ENCODE assay signal across 15 cellular contexts in genomic region chr2:9536504-9536903, GRCh38. TPM values are rescaled to one million over a fixed set of nuclear protein-coding genes. Genes with fewer than 3 reads are reported as not detected.
DNase-seq lines count a peak whose midpoint lies in the region; ATAC-seq and TF ChIP-seq lines count a peak whose summit lies in the region.
"Had no signal": no experiment of that assay in that cellular context is flagged by ENCODE, and none has a peak within 500 bp of the region (broad histone marks: within the 10 kb centered on the region; RNA-seq: fewer than 3 reads in every experiment).

No MANE protein-coding gene starts in this region.

- no peaks in the 10 kb centered on the region for H3K9me3 Mint-ChIP-seq in Calu3 (ENCODE audit: low read depth, unreplicated experiment)
- H3K9me3 Mint-ChIP-seq in chondrocyte (ENCODE audit: low read depth) = no peaks in the 10 kb centered on the region
- H3K9me3 Mint-ChIP-seq in osteocyte (ENCODE audit: unreplicated experiment) = no peaks in the 10 kb centered on the region
- no peaks in the 10 kb centered on the region for H3K9me3 Mint-ChIP-seq in T-helper 2 cell treated with Interferon-gamma antibody and Interleukin-4, amounts not matched to agents 5 μg/mL and 100 μg/mL, for 36 hours
- H3K9me3 Mint-ChIP-seq: HFFc6 had no signal

- peaks cover 32% of the 10 kb centered on the region for H3K4me1 ChIP-seq in ACC112 (ENCODE audit: control insufficient read depth, insufficient read depth, low read length, unreplicated experiment)
- H3K4me1 ChIP-seq: BE2C had no signal

- TF ChIP-seq CTCF in Calu3 (IDR thresholded peaks at IDR 0.05; ENCODE audit: unreplicated experiment) (no peak), chondrocyte (IDR thresholded peaks at IDR 0.05) (no peak), osteocyte (IDR thresholded peaks at IDR 0.05) (no peak)

- H3K36me3 Mint-ChIP-seq in Calu3 (ENCODE audit: insufficient read depth, unreplicated experiment) = peaks cover 24% of the 10 kb centered on the region
- H3K36me3 Mint-ChIP-seq in chondrocyte (ENCODE audit: low read depth) = peaks cover 5% of the 10 kb centered on the region
- H3K36me3 Mint-ChIP-seq in osteocyte (ENCODE audit: unreplicated experiment) = peaks cover 22% of the 10 kb centered on the region
- H3K36me3 Mint-ChIP-seq in T-helper 2 cell treated with Interferon-gamma antibody and Interleukin-4, amounts not matched to agents 5 μg/mL and 100 μg/mL, for 36 hours (ENCODE audit: low read depth) = peaks cover 22% of the 10 kb centered on the region

- no peak overlapping the region for H2AFZ ChIP-seq in ACC112 (ENCODE audit: low read length, unreplicated experiment)

- no peak overlapping the region for H3K4me3 ChIP-seq in ACC112 (ENCODE audit: low read depth, low read length)

- DNase-seq in Calu3 (peak; percentile 21), chondrocyte (ENCODE audit: low spot score) (no peak), osteocyte (ENCODE audit: extremely low spot score, unreplicated experiment) (no peak), KG1 (lab: John Stamatoyannopoulos, UW) (no peak)
- DNase-seq in T-helper 2 cell treated with Interferon-gamma antibody and Interleukin-4, amounts not matched to agents 5 μg/mL and 100 μg/mL, for 36 hours (ENCODE audit: low spot score) = no peak
- DNase-seq: BE2C, HFFc6, NCI-H187, NCI-H226, NCI-H524 treated with DMSO at 0.1 percent for 48 hours, Right ventricle myocardium superior, SK-N-SH had no signal

- ATAC-seq in HG03139 (IDR thresholded peaks at IDR 0.05; ENCODE audit: unreplicated experiment) = no peak
- ATAC-seq in HG02571 (IDR thresholded peaks at IDR 0.05; ENCODE audit: unreplicated experiment) = no peak

- CTCF ChIA-PET in Calu3 (lab: Charles Lee) = interaction anchor here (0.6 kb wide), 2 partner anchors 107 to 234 kb away, joined by 3 to 9 read pairs; no protein-coding TSS in a partner anchor

- peak overlapping the region; percentile 100; the same call in 1 of the 2 replicates for H3K27ac ChIP-seq in ACC112 (ENCODE audit: low read depth, low read length)

- H3K27me3 Mint-ChIP-seq in Calu3 (ENCODE audit: unreplicated experiment) (no peaks in the 10 kb centered on the region), chondrocyte (ENCODE audit: low read depth) (no peaks in the 10 kb centered on the region), osteocyte (ENCODE audit: unreplicated experiment) (no peaks in the 10 kb centered on the region)
- H3K27me3 Mint-ChIP-seq in T-helper 2 cell treated with Interferon-gamma antibody and Interleukin-4, amounts not matched to agents 5 μg/mL and 100 μg/mL, for 36 hours (ENCODE audit: low read depth) = no peaks in the 10 kb centered on the region

- no peaks in the 10 kb centered on the region for H3K27me3 ChIP-seq in ACC112 (ENCODE audit: insufficient read depth, low read length)
- H3K27me3 ChIP-seq: BE2C had no signal

- intact Hi-C loops in Calu3 (cut with micrococcal nuclease; ENCODE audit: unreplicated experiment) = no loop called here

- no TSS peak for BruUV-seq in Calu3 (replicated peaks; lab: Mats Ljungman, UMichigan)

- peaks cover 5% of the 10 kb centered on the region for H3K36me3 ChIP-seq in ACC112 (ENCODE audit: insufficient read depth, low read length)

- H3K4me3 Mint-ChIP-seq in Calu3 (ENCODE audit: low read depth, unreplicated experiment) (peak overlapping the region; percentile 55), chondrocyte (ENCODE audit: unreplicated experiment) (no peak overlapping the region), osteocyte (ENCODE audit: unreplicated experiment) (no peak overlapping the region)
- H3K4me3 Mint-ChIP-seq in T-helper 2 cell treated with Interferon-gamma antibody and Interleukin-4, amounts not matched to agents 5 μg/mL and 100 μg/mL, for 36 hours = no peak overlapping the region
- H3K4me3 Mint-ChIP-seq: HFFc6 had no signal

- H3K27ac Mint-ChIP-seq in Calu3 (ENCODE audit: unreplicated experiment) = peak overlapping the region; percentile 66
- peak overlapping the region; percentile 45 for H3K27ac Mint-ChIP-seq in chondrocyte (ENCODE audit: unreplicated experiment)
- peak overlapping the region; percentile 78 for H3K27ac Mint-ChIP-seq in osteocyte (ENCODE audit: unreplicated experiment)
- H3K27ac Mint-ChIP-seq in T-helper 2 cell treated with Interferon-gamma antibody and Interleukin-4, amounts not matched to agents 5 μg/mL and 100 μg/mL, for 36 hours = no peak overlapping the region
- H3K27ac Mint-ChIP-seq: HFFc6 had no signal

- peaks cover 31% of the 10 kb centered on the region for H3K79me2 ChIP-seq in ACC112 (ENCODE audit: control insufficient read depth, insufficient read depth, low read length, unreplicated experiment)

- H3K4me1 Mint-ChIP-seq in Calu3 (ENCODE audit: low read depth, unreplicated experiment) (peaks cover 18% of the 10 kb centered on the region), chondrocyte (ENCODE audit: low read depth) (peaks cover 62% of the 10 kb centered on the region), osteocyte (ENCODE audit: unreplicated experiment) (peaks cover 41% of the 10 kb centered on the region)
- H3K4me1 Mint-ChIP-seq in T-helper 2 cell treated with Interferon-gamma antibody and Interleukin-4, amounts not matched to agents 5 μg/mL and 100 μg/mL, for 36 hours (ENCODE audit: low read depth) = peaks cover 31% of the 10 kb centered on the region

RNA-seq across cellular contexts. Expression of gene ADAM17, which starts 19.1 kb away (rescaled TPM):
- total RNA-seq in Calu3 (2022) = 53.5 and 54.2 TPM in 2 replicates
- 25.2 to 31.4 TPM (median 30.0 TPM) in 3 replicates for total RNA-seq in chondrocyte
- 36.4 and 42.2 TPM in 2 replicates for total RNA-seq in osteocyte
